ENCODE assay signal across 1 cellular context in genomic region chr7:43199333-43199732, GRCh38.
TF ChIP-seq lines count a peak whose summit lies in the region.

No MANE protein-coding gene starts in this region.

TF ChIP-seq in HCT116, 20 proteins besides CTCF, POLR2A, EP300 and RAD21 (continued from another document):
- no peak for TF ChIP-seq REST (IDR thresholded peaks at IDR 0.05; ENCODE audit: low read depth)
